Comparison of ENCODE assay signal across 15 cellular contexts in the genomic region with DNA sequence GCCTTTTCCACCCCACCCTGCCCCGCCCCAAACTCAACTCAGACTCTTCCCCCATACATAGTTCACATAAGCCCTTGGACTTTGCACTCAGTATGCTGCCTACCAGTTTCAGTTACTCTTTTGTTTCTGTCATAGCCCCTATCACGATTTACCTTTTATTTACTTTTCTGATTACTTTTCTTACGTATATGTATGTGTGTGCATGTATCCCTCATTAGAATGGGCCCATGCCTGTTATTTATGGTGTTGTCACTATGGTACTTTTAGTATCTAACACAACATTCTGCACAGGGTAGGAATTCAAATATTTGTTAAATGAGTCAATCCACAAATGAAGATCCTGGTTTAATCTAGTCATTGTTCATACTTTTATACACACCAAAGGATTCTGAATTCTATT. TPM values are rescaled to one million over a fixed set of nuclear protein-coding genes. Genes with fewer than 3 reads are reported as not detected.
DNase-seq lines count a peak whose midpoint lies in the region; ATAC-seq, FAIRE-seq and TF ChIP-seq lines count a peak whose summit lies in the region.
"Had no signal": no experiment of that assay in that cellular context is flagged by ENCODE, and none has a peak within 500 bp of the region (broad histone marks: within the 10 kb centered on the region; RNA-seq: fewer than 3 reads in every experiment).

No MANE protein-coding gene starts in this region.

- no peak overlapping the region for H3K27ac Mint-ChIP-seq in GM23338
- no peak overlapping the region for H3K27ac Mint-ChIP-seq in stimulated activated naive B cell treated with anti-CD40 and anti-IgM and Interleukin-4, amounts not matched to agents 10 μg/mL and 1 μg/mL and 100 μg/mL, for 72 hours
- H3K27ac Mint-ChIP-seq: activated B cell treated with CpG ODN at 0.5 μM for 24 hours; activated naive CD4-positive, alpha-beta T cell treated with anti-CD3 and anti-CD28 coated beads, Interleukin-2, amount 50 U/mL, for 72 hours; CD4-positive, alpha-beta T cell; stimulated activated naive CD8-positive, alpha-beta T cell treated with anti-CD3 and anti-CD28 coated beads, Interleukin-15, Interleukin-2, amounts not matched to agents 100 ng/mL and 50 ng/mL, for 24 hours had no signal

- peaks cover 1% of the 10 kb centered on the region for H3K27me3 Mint-ChIP-seq in GM23338 (ENCODE audit: insufficient read depth, low read depth, poor library complexity)
- no peaks in the 10 kb centered on the region for H3K27me3 Mint-ChIP-seq in stimulated activated naive B cell treated with anti-CD40 and anti-IgM and Interleukin-4, amounts not matched to agents 10 μg/mL and 1 μg/mL and 100 μg/mL, for 72 hours
- H3K27me3 Mint-ChIP-seq: activated B cell treated with CpG ODN at 0.5 μM for 24 hours; CD4-positive, alpha-beta T cell; central memory CD8-positive, alpha-beta T cell had no signal

- no peaks in the 10 kb centered on the region for H3F3A ChIP-seq in GM23338 (replicated peaks; ENCODE audit: low read depth)

- no peaks in the 10 kb centered on the region; the same call in 1 of the 2 replicates for H3K9me2 ChIP-seq in GM23338 (ENCODE audit: insufficient read depth)

- no peaks in the 10 kb centered on the region for H3K27me3 ChIP-seq in GM23338 (ENCODE audit: insufficient read depth)

- intact Hi-C loops in sciatic nerve (cut with DNase I): no loop called here

- DNase-seq in GM04503 (ENCODE audit: low read depth) (peak; percentile 72), RCC 7860 (ENCODE audit: low spot score) (peak; percentile 56), epithelial cell of proximal tubule (ENCODE audit: low read depth) (peak; percentile 35), sciatic nerve (ENCODE audit: low spot score) (no peak), GM23338 (ENCODE audit: low spot score) (no peak)
- no peak for DNase-seq in stimulated activated naive B cell treated with anti-CD40 and anti-IgM and Interleukin-4, amounts not matched to agents 10 μg/mL and 1 μg/mL and 100 μg/mL, for 72 hours
- DNase-seq: activated B cell treated with CpG ODN at 0.5 μM for 24 hours; CD4-positive, alpha-beta T cell had no signal

- H3K36me3 Mint-ChIP-seq in GM23338 (ENCODE audit: low read depth): no peaks in the 10 kb centered on the region
- no peaks in the 10 kb centered on the region for H3K36me3 Mint-ChIP-seq in stimulated activated naive B cell treated with anti-CD40 and anti-IgM and Interleukin-4, amounts not matched to agents 10 μg/mL and 1 μg/mL and 100 μg/mL, for 72 hours
- H3K36me3 Mint-ChIP-seq: activated naive CD4-positive, alpha-beta T cell treated with anti-CD3 and anti-CD28 coated beads, Interleukin-2, amount 50 U/mL, for 72 hours had no signal

- no peaks in the 10 kb centered on the region for H3K4me1 Mint-ChIP-seq in GM23338
- H3K4me1 Mint-ChIP-seq in stimulated activated naive B cell treated with anti-CD40 and anti-IgM and Interleukin-4, amounts not matched to agents 10 μg/mL and 1 μg/mL and 100 μg/mL, for 72 hours: no peaks in the 10 kb centered on the region
- H3K4me1 Mint-ChIP-seq: activated B cell treated with CpG ODN at 0.5 μM for 24 hours; central memory CD8-positive, alpha-beta T cell had no signal

- H3K4me3 ChIP-seq in epithelial cell of proximal tubule (ENCODE audit: low read depth, low read length): no peak overlapping the region
- no peak overlapping the region for H3K4me3 ChIP-seq in GM23338

- H3K9me3 Mint-ChIP-seq in GM23338: no peaks in the 10 kb centered on the region
- H3K9me3 Mint-ChIP-seq in stimulated activated naive B cell treated with anti-CD40 and anti-IgM and Interleukin-4, amounts not matched to agents 10 μg/mL and 1 μg/mL and 100 μg/mL, for 72 hours: no peaks in the 10 kb centered on the region
- H3K9me3 Mint-ChIP-seq: activated naive CD4-positive, alpha-beta T cell treated with anti-CD3 and anti-CD28 coated beads, Interleukin-2, amount 50 U/mL, for 72 hours; CD4-positive, alpha-beta T cell; central memory CD8-positive, alpha-beta T cell; stimulated activated naive CD8-positive, alpha-beta T cell treated with anti-CD3 and anti-CD28 coated beads, Interleukin-15, Interleukin-2, amounts not matched to agents 100 ng/mL and 50 ng/mL, for 24 hours had no signal

- H3K27ac ChIP-seq in GM23338 (ENCODE audit: low read depth): no peak overlapping the region

- no peak for FAIRE-seq in RCC 7860 (lab: Jason Lieb, UNC)
- FAIRE-seq: endothelial cell of umbilical vein, H1 had no signal

- H4K20me1 ChIP-seq in GM23338 (replicated peaks; ENCODE audit: insufficient read depth): no peaks in the 10 kb centered on the region

- no peaks in the 10 kb centered on the region for H3K36me3 ChIP-seq in GM23338 (ENCODE audit: insufficient read depth)

- no peak overlapping the region for H2AFZ ChIP-seq in GM23338

- ATAC-seq in sciatic nerve: peak; percentile 27
- no peak for ATAC-seq in GM23338
- no peak for ATAC-seq in HG02885 (IDR thresholded peaks at IDR 0.05; ENCODE audit: poor library complexity, unreplicated experiment)
- ATAC-seq in stimulated activated naive B cell treated with anti-CD40 and anti-IgM and Interleukin-4, amounts not matched to agents 10 μg/mL and 1 μg/mL and 100 μg/mL, for 72 hours (replicated peaks): no peak
- no peak for ATAC-seq in HG03565 (IDR thresholded peaks at IDR 0.05; ENCODE audit: unreplicated experiment)
- ATAC-seq: activated naive CD4-positive, alpha-beta T cell treated with anti-CD3 and anti-CD28 coated beads, Interleukin-2, amount 50 U/mL, for 72 hours had no signal

- no peaks in the 10 kb centered on the region for H3K79me2 ChIP-seq in GM23338 (replicated peaks; ENCODE audit: insufficient read depth)

- no peak overlapping the region for H3K4me3 Mint-ChIP-seq in GM23338
- H3K4me3 Mint-ChIP-seq in stimulated activated naive B cell treated with anti-CD40 and anti-IgM and Interleukin-4, amounts not matched to agents 10 μg/mL and 1 μg/mL and 100 μg/mL, for 72 hours: no peak overlapping the region
- H3K4me3 Mint-ChIP-seq: activated B cell treated with CpG ODN at 0.5 μM for 24 hours; CD4-positive, alpha-beta T cell; central memory CD8-positive, alpha-beta T cell; stimulated activated naive CD8-positive, alpha-beta T cell treated with anti-CD3 and anti-CD28 coated beads, Interleukin-15, Interleukin-2, amounts not matched to agents 100 ng/mL and 50 ng/mL, for 24 hours had no signal

- TF ChIP-seq CTCF in epithelial cell of proximal tubule (conservative IDR thresholded peaks at IDR 0.05; ENCODE audit: low read depth, low read length) (no peak), GM23338 (conservative IDR thresholded peaks at IDR 0.05; ENCODE audit: low read depth in 2 of 2) (no peak)

- no peaks in the 10 kb centered on the region for H3K4me1 ChIP-seq in GM23338 (ENCODE audit: insufficient read depth)

- no peak overlapping the region for H3K4me2 ChIP-seq in GM23338

TF ChIP-seq in GM23338, 12 proteins besides CTCF, POLR2A, EP300 and RAD21 (continues in another document):
- TF ChIP-seq JUNB (IDR thresholded peaks at IDR 0.05; ENCODE audit: unreplicated experiment): no peak
- TF ChIP-seq, protein P1, sequence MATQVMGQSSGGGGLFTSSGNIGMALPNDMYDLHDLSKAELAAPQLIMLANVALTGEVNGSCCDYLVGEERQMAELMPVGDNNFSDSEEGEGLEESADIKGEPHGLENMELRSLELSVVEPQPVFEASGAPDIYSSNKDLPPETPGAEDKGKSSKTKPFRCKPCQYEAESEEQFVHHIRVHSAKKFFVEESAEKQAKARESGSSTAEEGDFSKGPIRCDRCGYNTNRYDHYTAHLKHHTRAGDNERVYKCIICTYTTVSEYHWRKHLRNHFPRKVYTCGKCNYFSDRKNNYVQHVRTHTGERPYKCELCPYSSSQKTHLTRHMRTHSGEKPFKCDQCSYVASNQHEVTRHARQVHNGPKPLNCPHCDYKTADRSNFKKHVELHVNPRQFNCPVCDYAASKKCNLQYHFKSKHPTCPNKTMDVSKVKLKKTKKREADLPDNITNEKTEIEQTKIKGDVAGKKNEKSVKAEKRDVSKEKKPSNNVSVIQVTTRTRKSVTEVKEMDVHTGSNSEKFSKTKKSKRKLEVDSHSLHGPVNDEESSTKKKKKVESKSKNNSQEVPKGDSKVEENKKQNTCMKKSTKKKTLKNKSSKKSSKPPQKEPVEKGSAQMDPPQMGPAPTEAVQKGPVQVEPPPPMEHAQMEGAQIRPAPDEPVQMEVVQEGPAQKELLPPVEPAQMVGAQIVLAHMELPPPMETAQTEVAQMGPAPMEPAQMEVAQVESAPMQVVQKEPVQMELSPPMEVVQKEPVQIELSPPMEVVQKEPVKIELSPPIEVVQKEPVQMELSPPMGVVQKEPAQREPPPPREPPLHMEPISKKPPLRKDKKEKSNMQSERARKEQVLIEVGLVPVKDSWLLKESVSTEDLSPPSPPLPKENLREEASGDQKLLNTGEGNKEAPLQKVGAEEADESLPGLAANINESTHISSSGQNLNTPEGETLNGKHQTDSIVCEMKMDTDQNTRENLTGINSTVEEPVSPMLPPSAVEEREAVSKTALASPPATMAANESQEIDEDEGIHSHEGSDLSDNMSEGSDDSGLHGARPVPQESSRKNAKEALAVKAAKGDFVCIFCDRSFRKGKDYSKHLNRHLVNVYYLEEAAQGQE (IDR thresholded peaks at IDR 0.05; ENCODE audit: unreplicated experiment): no peak
- no peak for TF ChIP-seq EZH2phosphoT487 (IDR thresholded peaks at IDR 0.05; ENCODE audit: unreplicated experiment)
- no peak for TF ChIP-seq NANOG (IDR thresholded peaks at IDR 0.05; ENCODE audit: borderline replicate concordance)
- no peak for TF ChIP-seq CREB1 (CRISPR knock-in tag; IDR thresholded peaks at IDR 0.05; ENCODE audit: low read depth)
- TF ChIP-seq STAT1 (IDR thresholded peaks at IDR 0.05; ENCODE audit: unreplicated experiment): no peak
- TF ChIP-seq EZH2 (IDR thresholded peaks at IDR 0.05; ENCODE audit: low read depth, unreplicated experiment): no peak
- no peak for TF ChIP-seq ZNF331 (CRISPR knock-in tag; IDR thresholded peaks at IDR 0.05; ENCODE audit: low read depth)
- TF ChIP-seq, protein P2, sequence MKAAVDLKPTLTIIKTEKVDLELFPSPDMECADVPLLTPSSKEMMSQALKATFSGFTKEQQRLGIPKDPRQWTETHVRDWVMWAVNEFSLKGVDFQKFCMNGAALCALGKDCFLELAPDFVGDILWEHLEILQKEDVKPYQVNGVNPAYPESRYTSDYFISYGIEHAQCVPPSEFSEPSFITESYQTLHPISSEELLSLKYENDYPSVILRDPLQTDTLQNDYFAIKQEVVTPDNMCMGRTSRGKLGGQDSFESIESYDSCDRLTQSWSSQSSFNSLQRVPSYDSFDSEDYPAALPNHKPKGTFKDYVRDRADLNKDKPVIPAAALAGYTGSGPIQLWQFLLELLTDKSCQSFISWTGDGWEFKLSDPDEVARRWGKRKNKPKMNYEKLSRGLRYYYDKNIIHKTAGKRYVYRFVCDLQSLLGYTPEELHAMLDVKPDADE (IDR thresholded peaks at IDR 0.05): no peak
- no peak for TF ChIP-seq POLR2AphosphoS5 (IDR thresholded peaks at IDR 0.05; ENCODE audit: low read depth)

RNA-seq across cellular contexts. Expression of a gene that starts 16.5 kb away (rescaled TPM):
- total RNA-seq in epithelial cell of proximal tubule (0.29 and 0.69 TPM in 2 replicates), sciatic nerve (206 TPM)
- not detected in 2 replicates for total RNA-seq in GM23338 (2014; rRNA removed; shearing (Covaris generic))
- polyA plus RNA-seq in GM23338 (2016; fragmentation: Nextera tagmentation; extraction: Ambion mirVana): 0.26 and 0.27 TPM in 2 replicates
- total RNA-seq: activated B cell treated with CpG ODN at 0.5 μM for 24 hours; activated naive CD4-positive, alpha-beta T cell treated with anti-CD3 and anti-CD28 coated beads, Interleukin-2, amount 50 U/mL, for 72 hours; CD4-positive, alpha-beta T cell; H1 had no signal
- polyA plus RNA-seq: H1 had no signal

RNA-seq across cellular contexts. Expression of a gene that starts 54.9 kb away (rescaled TPM):
- total RNA-seq in epithelial cell of proximal tubule: 1.6 and 12.5 TPM in 2 replicates
- 2,017 TPM for total RNA-seq in sciatic nerve
- not detected in 2 replicates for total RNA-seq in GM23338 (2014; rRNA removed; shearing (Covaris generic))
- polyA plus RNA-seq in GM23338 (2016; fragmentation: Nextera tagmentation; extraction: Ambion mirVana): 0.21 TPM in 1 of 2 replicates, not detected in the other
- total RNA-seq: activated B cell treated with CpG ODN at 0.5 μM for 24 hours; activated naive CD4-positive, alpha-beta T cell treated with anti-CD3 and anti-CD28 coated beads, Interleukin-2, amount 50 U/mL, for 72 hours; CD4-positive, alpha-beta T cell; H1 had no signal
- polyA plus RNA-seq: H1 had no signal

Comparison
In these comparisons a context has a peak if more than half of its experiments do, and no peak if none do; other contexts are left out.
1. DNase-seq: peak in GM04503 (single experiment), RCC 7860 (single experiment) and epithelial cell of proximal tubule (single experiment); none in sciatic nerve (single experiment), GM23338 (single experiment) and stimulated activated naive B cell treated with anti-CD40 and anti-IgM and Interleukin-4, amounts not matched to agents 10 μg/mL and 1 μg/mL and 100 μg/mL, for 72 hours (single experiment).
2. RNA of a gene that starts 16.5 kb away (total RNA-seq): 206 TPM in sciatic nerve (single experiment); 0.29 to 0.69 TPM in epithelial cell of proximal tubule and not detected in GM23338; every median in the first group is over 100 times any median in the second.
3. RNA of a gene that starts 54.9 kb away (total RNA-seq): 2,017 TPM in sciatic nerve (single experiment); 1.6 to 12.5 TPM in epithelial cell of proximal tubule and not detected in GM23338; every median in the first group is over 100 times any median in the second.